Comparison of ENCODE assay signal across 8 cellular contexts in genomic region chr1:120465900-120466299, GRCh38. TPM values are rescaled to one million over a fixed set of nuclear protein-coding genes. Genes with fewer than 3 reads are reported as not detected.
DNase-seq lines count a peak whose midpoint lies in the region; ATAC-seq, FAIRE-seq and TF ChIP-seq lines count a peak whose summit lies in the region.
"Not testable (repeated sequence)": the region's sequence is repeated elsewhere in the genome, so short reads cannot be mapped to it uniquely, and the experiment has no call there.

No MANE protein-coding gene starts in this region.

- in situ Hi-C loops in K562 (cut with MboI), result not testable (repeated sequence)

- H2AFZ ChIP-seq in PC-3 (ENCODE audit: low read length); K562 (ENCODE audit: low read depth, low read length): not testable (repeated sequence)

- H3K9me3 Mint-ChIP-seq in activated T-cell treated with anti-CD3 and anti-CD28 coated beads, Interleukin-2, amount 50 U/mL, for 72 hours, result not testable (repeated sequence)

- H3K27ac ChIP-seq in PC-3 (ENCODE audit: low read length); K562 (ENCODE audit: extremely low read depth, low read depth, low read length): not testable (repeated sequence)

- not testable (repeated sequence) for TF ChIP-seq CTCF in PC-3 (conservative IDR thresholded peaks at IDR 0.05; ENCODE audit: low read depth, low read length); K562 (IDR thresholded peaks at IDR 0.05 in 2 of 3, conservative IDR thresholded peaks at IDR 0.05 in 1 of 3; ENCODE audit: insufficient read depth in 2 of 3, low read depth in 1 of 3, low read length in 3 of 3); fibroblast of mammary gland (conservative IDR thresholded peaks at IDR 0.05; ENCODE audit: control insufficient read depth, insufficient read depth, low read depth, low read length)

- H3K36me3 ChIP-seq in PC-3 (ENCODE audit: low read depth, low read length); K562 (ENCODE audit: control insufficient read depth, insufficient read depth, low read length): not testable (repeated sequence)

- H3K9me3 ChIP-seq in PC-3 (ENCODE audit: low read length); K562 (replicated peaks; ENCODE audit: control insufficient read depth, insufficient read depth, low read depth, low read length): not testable (repeated sequence)

- not testable (repeated sequence) for H3K4me3 ChIP-seq in PC-3 (ENCODE audit: low read length); K562; fibroblast of mammary gland (ENCODE audit: control insufficient read depth, low read depth, low read length); skeletal muscle cell (ENCODE audit: low read depth, low read length)

- ATAC-seq in PC-3; activated T-cell treated with anti-CD3 and anti-CD28 coated beads, Interleukin-2, amount 50 U/mL, for 72 hours (replicated peaks in 1 of 2); K562: not testable (repeated sequence)

- TF ChIP-seq RAD21 in K562 (CRISPR knock-in tag; conservative IDR thresholded peaks at IDR 0.05 in 1 of 2, IDR thresholded peaks at IDR 0.05 in 1 of 2), result not testable (repeated sequence)

- WGBS in K562 (ENCODE audit: insufficient coverage, low coverage, missing lambda C conversion rate), result 84% methylated on average over 6 of the region's 6 CpGs

- H3K4me3 Mint-ChIP-seq in activated T-cell treated with anti-CD3 and anti-CD28 coated beads, Interleukin-2, amount 50 U/mL, for 72 hours, result not testable (repeated sequence)

- H3K4me2 ChIP-seq in PC-3 (ENCODE audit: low read length); K562 (ENCODE audit: insufficient read depth, low read length): not testable (repeated sequence)

- peak; percentile 20 for DNase-seq in EH (ENCODE audit: low read depth)
- peak; percentile 18 for DNase-seq in HCEC 1CT
- peak; percentile 36 for DNase-seq in PC-3
- not testable (repeated sequence) for DNase-seq in activated T-cell treated with anti-CD3 and anti-CD28 coated beads, Interleukin-2, amount 50 U/mL, for 72 hours; K562 (ENCODE audit: extremely low read depth in 1 of 4, low spot score in 3 of 4)
- peak; percentile 2 for DNase-seq in cerebellar cortex (ENCODE audit: low spot score)
- DNase-seq in fibroblast of mammary gland (ENCODE audit: low read depth), result peak; percentile 55
- DNase-seq in skeletal muscle cell (ENCODE audit: low read depth), result peak; percentile 21

- not testable (repeated sequence) for H3F3A ChIP-seq in PC-3 (ENCODE audit: low read length, unreplicated experiment)

- H3K9me1 ChIP-seq in K562 (ENCODE audit: control insufficient read depth, insufficient read depth, low read length), result not testable (repeated sequence)

- not testable (repeated sequence) for FAIRE-seq in K562 (lab: Jason Lieb, UNC)

- intact Hi-C loops in PC-3 (cut with micrococcal nuclease); K562 (cut with micrococcal nuclease): not testable (repeated sequence)

- not testable (repeated sequence) for H3K4me1 ChIP-seq in PC-3 (ENCODE audit: insufficient read depth, low read length); K562 (replicated peaks in 1 of 2; ENCODE audit: control insufficient read depth in 2 of 2, insufficient read depth in 2 of 2, low read length in 2 of 2)

- H3K36me3 Mint-ChIP-seq in activated T-cell treated with anti-CD3 and anti-CD28 coated beads, Interleukin-2, amount 50 U/mL, for 72 hours (ENCODE audit: insufficient read depth in 2 of 2), result not testable (repeated sequence)

- not testable (repeated sequence) for H3K4me1 Mint-ChIP-seq in activated T-cell treated with anti-CD3 and anti-CD28 coated beads, Interleukin-2, amount 50 U/mL, for 72 hours (ENCODE audit: low read depth)

- TF ChIP-seq POLR2A in K562 (conservative IDR thresholded peaks at IDR 0.05), result peak; percentile 36; the same call in 1 of the 2 replicates

- H3K27me3 ChIP-seq in PC-3 (ENCODE audit: low read length); K562 (ENCODE audit: control insufficient read depth in 2 of 2, insufficient read depth in 2 of 2, low read length in 2 of 2): not testable (repeated sequence)

- H3K27ac Mint-ChIP-seq in activated T-cell treated with anti-CD3 and anti-CD28 coated beads, Interleukin-2, amount 50 U/mL, for 72 hours, result peak overlapping the region; percentile 82

- POLR2A ChIA-PET in PC-3 (lab: Charles Lee; ENCODE audit: unreplicated experiment); K562 (lab: Yijun Ruan, JAX): not testable (repeated sequence)

- H3K27me3 Mint-ChIP-seq in activated T-cell treated with anti-CD3 and anti-CD28 coated beads, Interleukin-2, amount 50 U/mL, for 72 hours (ENCODE audit: low read depth), result not testable (repeated sequence)

- TF ChIP-seq EP300 in K562 (IDR thresholded peaks at IDR 0.05; ENCODE audit: low read length), result not testable (repeated sequence)

- not testable (repeated sequence) for H3K9ac ChIP-seq in PC-3 (ENCODE audit: low read length); K562 (ENCODE audit: insufficient read depth in 1 of 2, low read depth in 2 of 2, low read length in 2 of 2)

- H3K79me2 ChIP-seq in PC-3 (ENCODE audit: low read length); K562 (ENCODE audit: control insufficient read depth, insufficient read depth, low read length): not testable (repeated sequence)

- not testable (repeated sequence) for H3K9me2 ChIP-seq in PC-3 (replicated peaks; ENCODE audit: low read length)

- H4K20me1 ChIP-seq in PC-3 (ENCODE audit: low read length); K562 (replicated peaks; ENCODE audit: control insufficient read depth, insufficient read depth, low read length): not testable (repeated sequence)

- not testable (repeated sequence) for BruUV-seq in PC-3 (replicated peaks; lab: Mats Ljungman, UMichigan); K562 (replicated peaks; lab: Mats Ljungman, UMichigan)

- CTCF ChIA-PET in PC-3 (lab: Charles Lee); K562 (lab: Yijun Ruan, JAX; ENCODE audit: low intra/inter-chr PET ratio): not testable (repeated sequence)

TF ChIP-seq in K562, 482 proteins besides CTCF, POLR2A, EP300 and RAD21:
- TF ChIP-seq SUPT5H (IDR thresholded peaks at IDR 0.05), result 0 out of 2 replicates have a peak, but pooled peaks have one; percentile 21
- peak; percentile 30 for TF ChIP-seq POLR2B (IDR thresholded peaks at IDR 0.05; ENCODE audit: low read depth, partially characterized antibody)

RNA-seq across cellular contexts. Expression of gene NBPF8, which starts 51.1 kb away (rescaled TPM):
- total RNA-seq in PC-3 (2014; rRNA removed) (19.3 and 19.8 TPM in 2 replicates), K562 (2014; rRNA removed) (3.7 and 4.5 TPM in 2 replicates), K562 (2014; rRNA removed; fragmentation: Illumina TruSeq; extraction: Trizol) (6.8 and 7.1 TPM in 2 replicates), K562 (2015; rRNA removed; fragmentation: Illumina TruSeq; extraction: Trizol) (7.1 TPM in 2 replicates), K562 (2021) (4.3 and 4.9 TPM in 2 replicates)
- total RNA-seq in activated T-cell treated with anti-CD3 and anti-CD28 coated beads, Interleukin-2, amount 50 U/mL, for 72 hours, result 10 to 100 TPM; 11.6 to 22.5 TPM
- 23.1 and 43.4 TPM in 2 replicates for total RNA-seq in K562 (2011; cell fraction: chromatin; rRNA removed; ENCODE audit: low replicate concordance)
- 10.0 and 13.4 TPM in 2 replicates for total RNA-seq in K562 (2011; cell fraction: nucleolus; rRNA removed)
- total RNA-seq in K562 (2011; cell fraction: nucleoplasm; rRNA removed), result 16.6 and 19.8 TPM in 2 replicates
- polyA plus RNA-seq in K562 (2011; rRNA removed) (11.4 and 14.7 TPM in 2 replicates), K562 (2014; fragmentation: Illumina TruSeq; extraction: Trizol) (8.0 and 10.0 TPM in 2 replicates), K562 (2014; fragmentation: Nextera tagmentation; extraction: Ambion mirVana) (1 to 10 TPM; 1.7 to 2.8 TPM), K562 (2014; rRNA removed) (9.1 TPM in 2 replicates)
- polyA plus RNA-seq in K562 (2011; cell fraction: cytosol; rRNA removed), result 4.2 and 5.0 TPM in 2 replicates
- 36.2 and 52.5 TPM in 2 replicates for polyA plus RNA-seq in K562 (2011; cell fraction: nucleus; rRNA removed)
- 5.7 and 12.1 TPM in 2 replicates for polyA plus RNA-seq in K562 (2012)
- polyA minus RNA-seq in K562 (2011; rRNA and poly(A)+ RNA removed), result 6.7 and 8.2 TPM in 2 replicates
- polyA minus RNA-seq in K562 (2011; cell fraction: cytosol; rRNA and poly(A)+ RNA removed), result 2.1 and 2.5 TPM in 2 replicates
- polyA minus RNA-seq in K562 (2011; cell fraction: nucleus; rRNA and poly(A)+ RNA removed), result 6.6 and 8.3 TPM in 2 replicates
